Comparison of ENCODE assay signal across 1 cellular context in the genomic region with DNA sequence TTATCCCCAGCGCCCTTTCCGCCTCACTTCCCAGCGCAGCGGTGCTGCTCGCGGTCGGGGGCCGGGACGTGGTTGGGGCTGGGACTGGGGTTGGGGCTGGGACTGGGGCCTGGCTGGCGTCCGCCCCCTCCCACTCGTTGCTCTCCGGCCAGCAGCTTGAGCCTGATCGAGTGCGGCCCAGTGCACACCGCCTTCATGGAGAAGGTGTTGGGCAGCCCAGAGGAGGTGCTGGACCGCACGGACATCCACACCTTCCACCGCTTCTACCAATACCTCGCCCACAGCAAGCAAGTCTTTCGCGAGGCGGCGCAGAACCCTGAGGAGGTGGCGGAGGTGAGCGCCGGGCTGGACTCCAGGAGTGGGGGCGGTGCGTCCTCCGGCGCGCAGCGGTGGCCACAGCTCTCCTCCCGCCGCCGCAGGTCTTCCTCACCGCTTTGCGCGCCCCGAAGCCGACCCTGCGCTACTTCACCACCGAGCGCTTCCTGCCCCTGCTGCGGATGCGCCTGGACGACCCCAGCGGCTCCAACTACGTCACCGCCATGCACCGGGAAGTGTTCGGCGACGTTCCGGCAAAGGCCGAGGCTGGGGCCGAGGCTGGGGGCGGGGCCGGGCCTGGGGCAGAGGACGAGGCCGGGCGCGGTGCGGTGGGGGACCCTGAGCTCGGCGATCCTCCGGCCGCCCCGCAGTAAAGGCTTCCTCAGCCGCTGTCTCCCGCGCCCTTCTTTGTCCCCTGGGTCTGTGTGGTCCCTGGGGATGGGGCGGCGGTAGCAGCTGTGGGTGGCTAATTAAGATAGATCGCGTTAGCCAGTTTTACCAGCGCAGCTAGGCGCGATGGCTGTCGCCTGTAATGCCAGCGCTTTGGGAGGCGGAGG.
A peak's percentile ranks its signal among the peaks of the same experiment; 100 is the strongest.
TF ChIP-seq lines count a peak whose summit lies in the region.

No MANE protein-coding gene starts in this region.

TF ChIP-seq in WTC11, 78 proteins besides CTCF, POLR2A, EP300 and RAD21 (continued from another document):
- TF ChIP-seq, protein P1, sequence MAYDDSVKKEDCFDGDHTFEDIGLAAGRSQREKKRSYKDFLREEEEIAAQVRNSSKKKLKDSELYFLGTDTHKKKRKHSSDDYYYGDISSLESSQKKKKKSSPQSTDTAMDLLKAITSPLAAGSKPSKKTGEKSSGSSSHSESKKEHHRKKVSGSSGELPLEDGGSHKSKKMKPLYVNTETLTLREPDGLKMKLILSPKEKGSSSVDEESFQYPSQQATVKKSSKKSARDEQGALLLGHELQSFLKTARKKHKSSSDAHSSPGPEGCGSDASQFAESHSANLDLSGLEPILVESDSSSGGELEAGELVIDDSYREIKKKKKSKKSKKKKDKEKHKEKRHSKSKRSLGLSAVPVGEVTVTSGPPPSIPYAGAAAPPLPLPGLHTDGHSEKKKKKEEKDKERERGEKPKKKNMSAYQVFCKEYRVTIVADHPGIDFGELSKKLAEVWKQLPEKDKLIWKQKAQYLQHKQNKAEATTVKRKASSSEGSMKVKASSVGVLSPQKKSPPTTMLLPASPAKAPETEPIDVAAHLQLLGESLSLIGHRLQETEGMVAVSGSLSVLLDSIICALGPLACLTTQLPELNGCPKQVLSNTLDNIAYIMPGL (CRISPR knock-in tag; IDR thresholded peaks at IDR 0.05): peak; percentile 88
- TF ChIP-seq ZBTB21 (CRISPR knock-in tag; IDR thresholded peaks at IDR 0.05; ENCODE audit: borderline replicate concordance) (peak; percentile 96), GABPB1 (CRISPR knock-in tag; IDR thresholded peaks at IDR 0.05) (peak; percentile 84), NFE2L1 (CRISPR knock-in tag; IDR thresholded peaks at IDR 0.05) (peak; percentile 64; the same call in 1 of the 2 replicates)
- TF ChIP-seq, protein P2, sequence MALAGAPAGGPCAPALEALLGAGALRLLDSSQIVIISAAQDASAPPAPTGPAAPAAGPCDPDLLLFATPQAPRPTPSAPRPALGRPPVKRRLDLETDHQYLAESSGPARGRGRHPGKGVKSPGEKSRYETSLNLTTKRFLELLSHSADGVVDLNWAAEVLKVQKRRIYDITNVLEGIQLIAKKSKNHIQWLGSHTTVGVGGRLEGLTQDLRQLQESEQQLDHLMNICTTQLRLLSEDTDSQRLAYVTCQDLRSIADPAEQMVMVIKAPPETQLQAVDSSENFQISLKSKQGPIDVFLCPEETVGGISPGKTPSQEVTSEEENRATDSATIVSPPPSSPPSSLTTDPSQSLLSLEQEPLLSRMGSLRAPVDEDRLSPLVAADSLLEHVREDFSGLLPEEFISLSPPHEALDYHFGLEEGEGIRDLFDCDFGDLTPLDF (CRISPR knock-in tag; IDR thresholded peaks at IDR 0.05): no peak
